ENCODE assay signal across 1 cellular context in genomic region chr6:150273457-150274309, GRCh38.
TF ChIP-seq lines count a peak whose summit lies in the region.

No MANE protein-coding gene starts in this region.

TF ChIP-seq in K562, 482 proteins besides CTCF, POLR2A, EP300 and RAD21 (continued from another document and continues in another):
- TF ChIP-seq MGA (IDR thresholded peaks at IDR 0.05) (peak; percentile 71), ZNF316 (IDR thresholded peaks at IDR 0.05) (no peak), NFRKB (IDR thresholded peaks at IDR 0.05; ENCODE audit: low read depth) (peak; percentile 38; the same call in 1 of the 2 replicates), MAX (CRISPR knock-in tag; IDR thresholded peaks at IDR 0.05) (peak; percentile 69), CSDE1 (IDR thresholded peaks at IDR 0.05) (no peak), CREB5 (CRISPR knock-in tag; IDR thresholded peaks at IDR 0.05) (0 out of 2 replicates have a peak, but pooled peaks have one; percentile 31), TFAP4 (CRISPR knock-in tag; IDR thresholded peaks at IDR 0.05; ENCODE audit: borderline replicate concordance) (peak; percentile 77), FOSL1 (tag; conservative IDR thresholded peaks at IDR 0.05) (no peak), KDM5B (IDR thresholded peaks at IDR 0.05; ENCODE audit: insufficient replicate concordance, low read depth, low read length) (no peak), ZNF407 (IDR thresholded peaks at IDR 0.05; ENCODE audit: low read depth) (no peak), WHSC1 (IDR thresholded peaks at IDR 0.05; ENCODE audit: low read length) (peak; percentile 94), CLOCK (CRISPR knock-in tag; IDR thresholded peaks at IDR 0.05; ENCODE audit: borderline replicate concordance) (peak; percentile 62; the same call in 1 of the 2 replicates), SMARCA5 (IDR thresholded peaks at IDR 0.05) (0 out of 2 replicates have a peak, but pooled peaks have one; percentile 28), CUX1 (CRISPR knock-in tag; IDR thresholded peaks at IDR 0.05) (no peak), TAF7 (tag; IDR thresholded peaks at IDR 0.05) (no peak), HDGF (IDR thresholded peaks at IDR 0.05) (no peak), ZNF134 (CRISPR knock-in tag; conservative IDR thresholded peaks at IDR 0.05) (0 out of 2 replicates have a peak, but pooled peaks have one; percentile 6)
